In genomic region chr9:90801175-90801506, GRCh38 we compare ENCODE assay signal across 8 cellular contexts. TPM values are rescaled to one million over a fixed set of nuclear protein-coding genes. Genes with fewer than 3 reads are reported as not detected.
DNase-seq lines count a peak whose midpoint lies in the region; ATAC-seq, FAIRE-seq and TF ChIP-seq lines count a peak whose summit lies in the region.

No MANE protein-coding gene starts in this region.

- H3K27ac ChIP-seq in small intestine (ENCODE audit: low read depth in 1 of 2, low read length in 1 of 2) = peak overlapping the region; percentile 86 to 96

- H3K27me3 ChIP-seq in MG63 (peaks cover 3% of the 10 kb centered on the region; the same call in 1 of the 2 replicates), small intestine (ENCODE audit: control insufficient read depth in 2 of 2, insufficient read depth in 2 of 2, low read length in 2 of 2) (no peaks in the 10 kb centered on the region)

- no peak for TF ChIP-seq CTCF in epithelial cell of esophagus (IDR thresholded peaks at IDR 0.05; ENCODE audit: insufficient read depth, low read depth, low read length, missing control alignments)

- peak overlapping the region; percentile 56 for H3K4me3 ChIP-seq in MG63
- peak overlapping the region; percentile 73 for H3K4me3 ChIP-seq in epithelial cell of esophagus (ENCODE audit: low read length)
- peak overlapping the region in 1 of 2 donors; percentile 95 for H3K4me3 ChIP-seq in small intestine (ENCODE audit: low read depth in 1 of 2, low read length in 2 of 2)

- ATAC-seq in GM19035 (IDR thresholded peaks at IDR 0.05; ENCODE audit: unreplicated experiment) (no peak), HG03565 (IDR thresholded peaks at IDR 0.05; ENCODE audit: unreplicated experiment) (no peak)

- no peaks in the 10 kb centered on the region for H3K9me3 ChIP-seq in MG63
- H3K9me3 ChIP-seq in small intestine (ENCODE audit: control insufficient read depth, low read depth) = no peaks in the 10 kb centered on the region

- in situ Hi-C loops in G401 (cut with HindIII; ENCODE audit: low sequenced_read_pairs) = no loop called here

- H3K36me3 ChIP-seq in MG63 = no peaks in the 10 kb centered on the region
- H3K36me3 ChIP-seq in small intestine (ENCODE audit: control insufficient read depth in 2 of 2, insufficient read depth in 2 of 2, low read length in 2 of 2) = no peaks in the 10 kb centered on the region

- 12 to 19% (median 18%) methylated on average over 9 to 11 of the region's 11 CpGs for WGBS in small intestine, 3 donors

- DNase-seq in NCI-H526 treated with DMSO at 0.1 percent for 48 hours (lab: John Stamatoyannopoulos, UW) (peak; percentile 28), NCI-H526 (lab: John Stamatoyannopoulos, UW) (no peak), MG63 (no peak), epithelial cell of esophagus (ENCODE audit: low read depth) (no peak), small intestine (no peak), G401 (ENCODE audit: low spot score) (no peak)

- no peak for FAIRE-seq in small intestine (lab: Jason Lieb, UNC)

- H3K4me1 ChIP-seq in small intestine (ENCODE audit: control insufficient read depth in 2 of 2, insufficient read depth in 1 of 2, low read depth in 1 of 2, low read length in 1 of 2) = peaks cover 0 to 5% of the 10 kb centered on the region in 2 donors

RNA-seq across cellular contexts. Expression of gene SYK, which starts 0.5 kb away (rescaled TPM):
- total RNA-seq in MG63 (2014; rRNA removed; shearing (Covaris generic); ENCODE audit: low replicate concordance) = 4.9 and 7.9 TPM in 2 replicates
- 10 to 100 TPM; 29.7 to 40.9 (median 33.8) TPM for polyA plus RNA-seq in small intestine
- not detected in 2 replicates for total RNA-seq in G401 (2014; rRNA removed; shearing (Covaris generic))
